Comparison of ENCODE assay signal across 8 cellular contexts in genomic region chr14:35406811-35407630, GRCh38. TPM values are rescaled to one million over a fixed set of nuclear protein-coding genes. Genes with fewer than 3 reads are reported as not detected.
DNase-seq lines count a peak whose midpoint lies in the region; ATAC-seq and TF ChIP-seq lines count a peak whose summit lies in the region.

No MANE protein-coding gene starts in this region.

- H3K4me3 Mint-ChIP-seq in activated CD4-positive, alpha-beta T cell treated with anti-CD3 and anti-CD28 coated beads, Interleukin-2, amount 10 ng/mL, durations not matched to agents 24 days and 14 days, result no peak overlapping the region
- H3K4me3 Mint-ChIP-seq in endothelial cell (ENCODE audit: unreplicated experiment) (no peak overlapping the region), nephron progenitor cell (no peak overlapping the region)

- intact Hi-C loops in activated CD4-positive, alpha-beta T cell treated with anti-CD3 and anti-CD28 coated beads, Interleukin-2, amount 10 ng/mL, durations not matched to agents 24 days and 14 days (cut with micrococcal nuclease), result loop anchor here (1.0 to 2.0 kb wide), 2 partner anchors 178 to 266 kb away; no protein-coding TSS in a partner anchor

- H3F3A ChIP-seq in Loucy (ENCODE audit: low read depth), result peaks cover 5% of the 10 kb centered on the region; the same call in 1 of the 2 replicates

- H4K20me1 ChIP-seq in Loucy (ENCODE audit: insufficient read depth, low read length, poor library complexity, severe bottlenecking), result peaks cover 17% of the 10 kb centered on the region

- TF ChIP-seq CTCF in Loucy (conservative IDR thresholded peaks at IDR 0.05; ENCODE audit: low read length) (peak; percentile 86), endothelial cell (IDR thresholded peaks at IDR 0.05; ENCODE audit: unreplicated experiment) (peak; percentile 84), nephron progenitor cell (IDR thresholded peaks at IDR 0.05) (peak; percentile 72)

- peaks cover 21% of the 10 kb centered on the region for H3K36me3 Mint-ChIP-seq in activated CD4-positive, alpha-beta T cell treated with anti-CD3 and anti-CD28 coated beads, Interleukin-2, amount 10 ng/mL, durations not matched to agents 24 days and 14 days (ENCODE audit: low read depth)
- peaks cover 10% of the 10 kb centered on the region for H3K36me3 Mint-ChIP-seq in endothelial cell (ENCODE audit: low read depth, unreplicated experiment)
- peaks cover 16% of the 10 kb centered on the region for H3K36me3 Mint-ChIP-seq in nephron progenitor cell (ENCODE audit: low read depth)

- no peaks in the 10 kb centered on the region for H3K9me2 ChIP-seq in Loucy (replicated peaks; ENCODE audit: low read depth, low read length)

- no peak overlapping the region for H3K9ac ChIP-seq in Loucy (ENCODE audit: low read depth, low read length, poor library complexity, severe bottlenecking)

- peaks cover 16% of the 10 kb centered on the region; the same call in 1 of the 2 replicates for H3K36me3 ChIP-seq in Loucy (ENCODE audit: insufficient read depth, low read length)

- peak overlapping the region; percentile 17 for H3K27ac Mint-ChIP-seq in activated CD4-positive, alpha-beta T cell treated with anti-CD3 and anti-CD28 coated beads, Interleukin-2, amount 10 ng/mL, durations not matched to agents 24 days and 14 days
- H3K27ac Mint-ChIP-seq in endothelial cell (ENCODE audit: unreplicated experiment), result no peak overlapping the region
- H3K27ac Mint-ChIP-seq in nephron progenitor cell, result no peak overlapping the region

- H3K27me3 ChIP-seq in Loucy (ENCODE audit: insufficient read depth, low read length, poor library complexity, severe bottlenecking), result no peaks in the 10 kb centered on the region

- H3K27me3 Mint-ChIP-seq in activated CD4-positive, alpha-beta T cell treated with anti-CD3 and anti-CD28 coated beads, Interleukin-2, amount 10 ng/mL, durations not matched to agents 24 days and 14 days, result no peaks in the 10 kb centered on the region
- H3K27me3 Mint-ChIP-seq in endothelial cell (ENCODE audit: unreplicated experiment), result peaks cover 5% of the 10 kb centered on the region
- peaks cover 3% of the 10 kb centered on the region for H3K27me3 Mint-ChIP-seq in nephron progenitor cell (ENCODE audit: low read depth, poor library complexity)

- H3K4me2 ChIP-seq in Loucy (ENCODE audit: low read depth, low read length, poor library complexity, severe bottlenecking), result peak overlapping the region; percentile 10

- peaks cover 26% of the 10 kb centered on the region for H3K79me2 ChIP-seq in Loucy (ENCODE audit: insufficient read depth, low read length)

- H3K4me3 ChIP-seq in Loucy (ENCODE audit: low read length, poor library complexity, severe bottlenecking), result no peak overlapping the region

- H3K4me1 ChIP-seq in Loucy (ENCODE audit: insufficient read depth, low read length, poor library complexity, severe bottlenecking), result peaks cover 35% of the 10 kb centered on the region

- H3K9me3 Mint-ChIP-seq in activated CD4-positive, alpha-beta T cell treated with anti-CD3 and anti-CD28 coated beads, Interleukin-2, amount 10 ng/mL, durations not matched to agents 24 days and 14 days, result no peaks in the 10 kb centered on the region
- H3K9me3 Mint-ChIP-seq in endothelial cell (ENCODE audit: unreplicated experiment) (no peaks in the 10 kb centered on the region), nephron progenitor cell (no peaks in the 10 kb centered on the region)

- no peak overlapping the region for H2AFZ ChIP-seq in Loucy (ENCODE audit: low read length)

- ATAC-seq in GM21576 (IDR thresholded peaks at IDR 0.05; ENCODE audit: unreplicated experiment), result no peak
- no peak for ATAC-seq in HG03432 (IDR thresholded peaks at IDR 0.05; ENCODE audit: unreplicated experiment)

- DNase-seq in activated CD4-positive, alpha-beta T cell treated with anti-CD3 and anti-CD28 coated beads, Interleukin-2, amount 10 ng/mL, durations not matched to agents 24 days and 14 days, result peak; percentile 77
- no peak for DNase-seq in activated CD4-positive, alpha-beta T cell treated with anti-CD3 and anti-CD28 coated beads for 1 hour
- DNase-seq in RPMI8226, result peak; percentile 43
- no peak for DNase-seq in endothelial cell (ENCODE audit: low spot score)
- no peak for DNase-seq in nephron progenitor cell

- H3K9me3 ChIP-seq in Loucy (ENCODE audit: insufficient read depth, low read depth, low read length), result no peaks in the 10 kb centered on the region

- H3K4me1 Mint-ChIP-seq in activated CD4-positive, alpha-beta T cell treated with anti-CD3 and anti-CD28 coated beads, Interleukin-2, amount 10 ng/mL, durations not matched to agents 24 days and 14 days, result peaks cover 33% of the 10 kb centered on the region
- peaks cover 28% of the 10 kb centered on the region for H3K4me1 Mint-ChIP-seq in endothelial cell (ENCODE audit: unreplicated experiment)
- peaks cover 39% of the 10 kb centered on the region for H3K4me1 Mint-ChIP-seq in nephron progenitor cell

RNA-seq across cellular contexts. Expression of gene NFKBIA, which starts 2.5 kb away (rescaled TPM):
- total RNA-seq in activated CD4-positive, alpha-beta T cell treated with anti-CD3 and anti-CD28 coated beads, Interleukin-2, amount 10 ng/mL, durations not matched to agents 24 days and 14 days, result 506 and 534 TPM in 2 replicates
- 41.9 TPM for total RNA-seq in endothelial cell (ENCODE audit: unreplicated experiment)

Comparison
In these comparisons a context has a peak if more than half of its experiments do, and no peak if none do; other contexts are left out.
1. DNase-seq: peak in activated CD4-positive, alpha-beta T cell treated with anti-CD3 and anti-CD28 coated beads, Interleukin-2, amount 10 ng/mL, durations not matched to agents 24 days and 14 days (single experiment) and RPMI8226 (single experiment); none in activated CD4-positive, alpha-beta T cell treated with anti-CD3 and anti-CD28 coated beads for 1 hour (single experiment), endothelial cell (single experiment) and nephron progenitor cell (single experiment).
2. RNA of gene NFKBIA, which starts 2.5 kb away (total RNA-seq): 506 to 534 TPM in activated CD4-positive, alpha-beta T cell treated with anti-CD3 and anti-CD28 coated beads, Interleukin-2, amount 10 ng/mL, durations not matched to agents 24 days and 14 days; 41.9 TPM in endothelial cell (single experiment); every median in the first group is over 10 times any median in the second.
3. Peak in every context shown above with its lines, with median percentiles within 50 percentile points of each other: CTCF ChIP-seq.